ENCODE assay signal across 8 cellular contexts in genomic region chrX:49002091-49002935, GRCh38. TPM values are rescaled to one million over a fixed set of nuclear protein-coding genes. Genes with fewer than 3 reads are reported as not detected.
DNase-seq lines count a peak whose midpoint lies in the region; ATAC-seq, FAIRE-seq and TF ChIP-seq lines count a peak whose summit lies in the region.

GRIPAP1 (minus strand) TSS chrX:49002264; CDS start chrX:49002229, 35 bp downstream.

- peak in 1 of 2 experiments; percentile 73; a peak in 3 of 4 replicates for TF ChIP-seq POLR2A in HepG2 (IDR thresholded peaks at IDR 0.05; ENCODE audit: insufficient read depth in 1 of 2, low read depth in 2 of 2, low read length in 2 of 2)

- peaks cover 7% of the 10 kb centered on the region for H3K79me2 ChIP-seq in HepG2 (ENCODE audit: insufficient read depth, low read length)

- H3K4me3 ChIP-seq in BJ (ENCODE audit: low read depth, low read length) (peak within 1 kb of the TSS; percentile 55), HepG2 (replicated peaks in 1 of 3; ENCODE audit: insufficient read depth in 1 of 3, low read depth in 2 of 3, low read length in 3 of 3) (peak within 1 kb of the TSS; percentile 64 to 86 (median 75))

- TF ChIP-seq CTCF in BJ (IDR thresholded peaks at IDR 0.05; ENCODE audit: insufficient read depth, low read depth, low read length): no peak
- no peak for TF ChIP-seq CTCF in HepG2 (CRISPR knock-in tag; IDR thresholded peaks at IDR 0.05)

- no peaks in the 10 kb centered on the region for H3K9me3 ChIP-seq in HepG2 (ENCODE audit: low read length)

- H3K36me3 ChIP-seq in BJ (ENCODE audit: control insufficient read depth, insufficient read depth, low read length): peaks cover 4% of the 10 kb centered on the region; the same call in 1 of the 2 replicates
- H3K36me3 ChIP-seq in HepG2 (replicated peaks in 1 of 2; ENCODE audit: control insufficient read depth in 1 of 2, insufficient read depth in 2 of 2, low read length in 2 of 2): peaks cover 1 to 10% of the 10 kb centered on the region in 2 experiments; a peak in 2 of 5 replicates

- H3K4me2 ChIP-seq in HepG2 (ENCODE audit: low read depth, low read length): peak within 1 kb of the TSS; percentile 81

- intact Hi-C loops in HepG2 (cut with micrococcal nuclease; ENCODE audit: unreplicated experiment): loop anchor here (1.0 kb wide), 1 partner anchor 44 kb away; no protein-coding TSS in a partner anchor

- no peak for DNase-seq in BJ (ENCODE audit: low read depth)
- peak; percentile 51 for DNase-seq in GM19240 (ENCODE audit: insufficient read length, low spot score)
- DNase-seq in NCI-H748 treated with DMSO at 0.1 percent for 48 hours (lab: John Stamatoyannopoulos, UW): peak; percentile 64
- peak; percentile 56 to 65 for DNase-seq in activated CD4-positive, alpha-beta T cell treated with anti-CD3 and anti-CD28 coated beads, Interleukin-2, amount 50 U/mL, for 24 hours (ENCODE audit: low read depth in 1 of 2, low spot score in 1 of 2)
- peak; percentile 86 for DNase-seq in dermis blood vessel endothelial cell
- peak; percentile 73 for DNase-seq in HepG2 (ENCODE audit: low spot score)
- peak; percentile 69 for DNase-seq in stimulated activated CD4-positive, alpha-beta T cell treated with anti-CD3 and anti-CD28 coated beads, Interleukin-4, amount 100 ng/mL, for 1 hour

- H4K20me1 ChIP-seq in HepG2 (ENCODE audit: insufficient read depth, low read length): no peaks in the 10 kb centered on the region

- H2AFZ ChIP-seq in HepG2 (ENCODE audit: low read length): peak within 1 kb of the TSS; percentile 97

- in situ Hi-C loops in HepG2 (cut with HindIII; ENCODE audit: extremely low pct_ligation_motif_present, low pct_unique_long_range_greater_than_20kb): no loop called here

- CTCF ChIA-PET in BJ (lab: Yijun Ruan, JAX): interaction anchor here (1.0 to 1.2 kb wide), 2 partner anchors 15 to 44 kb away, joined by 3 read pairs; no protein-coding TSS in a partner anchor
- CTCF ChIA-PET in HepG2 (lab: Yijun Ruan, JAX; ENCODE audit: low intra/inter-chr PET ratio, low total read pairs): no interaction called here

- no peak for TF ChIP-seq RAD21 in HepG2 (CRISPR knock-in tag; IDR thresholded peaks at IDR 0.05)

- BruUV-seq in HepG2 (replicated peaks; lab: Mats Ljungman, UMichigan): no TSS peak

- peak; percentile 95 for FAIRE-seq in HepG2 (lab: Jason Lieb, UNC)

- H3K27me3 ChIP-seq in BJ (ENCODE audit: control insufficient read depth, insufficient read depth, low read length) (no peaks in the 10 kb centered on the region), HepG2 (ENCODE audit: control insufficient read depth in 1 of 2, insufficient read depth in 2 of 2, low read length in 2 of 2) (no peaks in the 10 kb centered on the region)

- 15% methylated on average over 5 of the region's 38 CpGs for WGBS in HepG2 (ENCODE audit: low lambda C conversion rate)

- H3K9ac ChIP-seq in HepG2 (ENCODE audit: insufficient read depth, low read depth, low read length): peak within 1 kb of the TSS; percentile 97

- POLR2A ChIA-PET in BJ (lab: Charles Lee) (interaction anchor here (0.5 to 0.9 kb wide), 5 partner anchors 9 to 165 kb away, joined by 3 to 21 read pairs (median 4); partner anchors contain the start of gene TFE3), HepG2 (lab: Yijun Ruan, JAX) (interaction anchor here (0.7 to 1.8 kb wide), 14 partner anchors 13 to 326 kb away, joined by 3 to 12 read pairs (median 4); partner anchors contain the start of genes OTUD5, PQBP1, TFE3 and TIMM17B)

- ATAC-seq in HG03520 (IDR thresholded peaks at IDR 0.05; ENCODE audit: unreplicated experiment): peak; percentile 63
- ATAC-seq in HepG2: peak; percentile 85

- TF ChIP-seq EP300 in HepG2 (IDR thresholded peaks at IDR 0.05; ENCODE audit: low read depth in 2 of 2, low read length in 2 of 2): no peak
- TF ChIP-seq EP300 in HepG2 (CRISPR knock-in tag; IDR thresholded peaks at IDR 0.05; ENCODE audit: borderline replicate concordance): no peak

- peaks cover 18% of the 10 kb centered on the region for H3K4me1 ChIP-seq in HepG2 (ENCODE audit: insufficient read depth, low read length)

- H3K27ac ChIP-seq in HepG2 (ENCODE audit: extremely low read length, insufficient read depth, low read length): peak within 1 kb of the TSS; percentile 99

TF ChIP-seq in HepG2, 621 proteins besides CTCF, POLR2A, EP300 and RAD21 (continues in another document):
- TF ChIP-seq SALL2 (CRISPR knock-in tag; IDR thresholded peaks at IDR 0.05): no peak
- TF ChIP-seq SMAD3 (CRISPR knock-in tag; IDR thresholded peaks at IDR 0.05): no peak
- peak; percentile 43 for TF ChIP-seq TEAD3 (CRISPR knock-in tag; optimal IDR thresholded peaks at IDR 0.05; ENCODE audit: borderline replicate concordance)
- TF ChIP-seq MYC (CRISPR knock-in tag; IDR thresholded peaks at IDR 0.05; ENCODE audit: borderline replicate concordance): 0 out of 2 replicates have a peak, but pooled peaks have one; percentile 21
- no peak for TF ChIP-seq ATF7-NPFF (CRISPR knock-in tag; IDR thresholded peaks at IDR 0.05; ENCODE audit: low read depth)
- TF ChIP-seq NONO (IDR thresholded peaks at IDR 0.05): no peak
- peak; percentile 50; the same call in 1 of the 2 replicates for TF ChIP-seq NONO (CRISPR knock-in tag; conservative IDR thresholded peaks at IDR 0.05)
- TF ChIP-seq GABPB1 (CRISPR knock-in tag; IDR thresholded peaks at IDR 0.05): peak; percentile 56; the same call in 1 of the 2 replicates
- 0 out of 2 replicates have a peak, but pooled peaks have one; percentile 51 for TF ChIP-seq REPIN1 (CRISPR knock-in tag; IDR thresholded peaks at IDR 0.05; ENCODE audit: borderline replicate concordance, low read depth)
- peak; percentile 46; the same call in 1 of the 2 replicates for TF ChIP-seq ZNF350 (CRISPR knock-in tag; IDR thresholded peaks at IDR 0.05; ENCODE audit: borderline replicate concordance, low read depth)
- no peak for TF ChIP-seq KLF6 (CRISPR knock-in tag; IDR thresholded peaks at IDR 0.05)
- peak; percentile 48; the same call in 1 of the 2 replicates for TF ChIP-seq ZGPAT (CRISPR knock-in tag; IDR thresholded peaks at IDR 0.05)
- peak; percentile 42; the same call in 1 of the 2 replicates for TF ChIP-seq MAX (IDR thresholded peaks at IDR 0.05)
- TF ChIP-seq PHF20 (CRISPR knock-in tag; IDR thresholded peaks at IDR 0.05): peak; percentile 49; the same call in 1 of the 2 replicates
- TF ChIP-seq ZFP91 (CRISPR knock-in tag; IDR thresholded peaks at IDR 0.05; ENCODE audit: borderline replicate concordance): peak; percentile 57; the same call in 1 of the 2 replicates

RNA-seq across cellular contexts. Expression of gene GRIPAP1, which starts in this region (rescaled TPM):
- polyA plus RNA-seq in BJ (2011; rRNA removed) (23.4 and 23.5 TPM in 2 replicates), HepG2 (2011; rRNA removed) (22.6 and 24.7 TPM in 2 replicates)
- polyA minus RNA-seq in BJ (2011; rRNA and poly(A)+ RNA removed): 9.6 and 15.1 TPM in 2 replicates
- total RNA-seq in dermis blood vessel endothelial cell (29.7 and 30.8 TPM in 2 replicates), HepG2 (2016; rRNA removed; fragmentation: Illumina TruSeq; extraction: Trizol) (15.0 and 16.1 TPM in 2 replicates)
- 1.7 and 2.0 TPM in 2 replicates for total RNA-seq in HepG2 (2016; cell fraction: cytosol; rRNA removed; fragmentation: Illumina TruSeq; extraction: Trizol; ENCODE audit: low read depth)
- total RNA-seq in HepG2 (2016; cell fraction: insoluble cytoplasmic fraction; rRNA removed; fragmentation: Illumina TruSeq; extraction: Trizol): 14.6 and 16.4 TPM in 2 replicates
- total RNA-seq in HepG2 (2016; cell fraction: membrane; rRNA removed; fragmentation: Illumina TruSeq; extraction: Trizol): 3.5 and 4.0 TPM in 2 replicates
- total RNA-seq in HepG2 (2016; cell fraction: nucleus; rRNA removed; fragmentation: Illumina TruSeq; extraction: Trizol): 12.0 and 14.5 TPM in 2 replicates
- 12.3 and 13.1 TPM in 2 replicates for polyA plus RNA-seq in HepG2 (2011; cell fraction: cytosol; rRNA removed)
- polyA plus RNA-seq in HepG2 (2011; cell fraction: nucleus; rRNA removed): 95.2 and 107 TPM in 2 replicates
- polyA plus RNA-seq in HepG2 (2012): 19.3 and 22.4 TPM in 2 replicates
- 0.53 and 0.80 TPM in 2 replicates for polyA plus RNA-seq in HepG2 (2016; cell fraction: cytosol; fragmentation: Illumina TruSeq; extraction: Trizol; ENCODE audit: low read depth)
- polyA plus RNA-seq in HepG2 (2016; cell fraction: insoluble cytoplasmic fraction; fragmentation: Illumina TruSeq; extraction: Trizol; ENCODE audit: low read depth): 16.6 and 18.3 TPM in 2 replicates
- polyA plus RNA-seq in HepG2 (2016; cell fraction: membrane; fragmentation: Illumina TruSeq; extraction: Trizol; ENCODE audit: low read depth): 1.8 and 1.9 TPM in 2 replicates
- polyA plus RNA-seq in HepG2 (2016; cell fraction: nucleus; fragmentation: Illumina TruSeq; extraction: Trizol; ENCODE audit: insufficient read depth, low read depth): 42.4 and 61.4 TPM in 2 replicates
- polyA minus RNA-seq in HepG2 (2011; rRNA and poly(A)+ RNA removed; ENCODE audit: low replicate concordance): 11.0 and 38.4 TPM in 2 replicates
- 5.4 and 5.6 TPM in 2 replicates for polyA minus RNA-seq in HepG2 (2011; cell fraction: cytosol; rRNA and poly(A)+ RNA removed)
- 19.6 and 21.1 TPM in 2 replicates for polyA minus RNA-seq in HepG2 (2011; cell fraction: nucleus; rRNA and poly(A)+ RNA removed)
